9 cellular contexts compared by ENCODE assay signal in the genomic region with DNA sequence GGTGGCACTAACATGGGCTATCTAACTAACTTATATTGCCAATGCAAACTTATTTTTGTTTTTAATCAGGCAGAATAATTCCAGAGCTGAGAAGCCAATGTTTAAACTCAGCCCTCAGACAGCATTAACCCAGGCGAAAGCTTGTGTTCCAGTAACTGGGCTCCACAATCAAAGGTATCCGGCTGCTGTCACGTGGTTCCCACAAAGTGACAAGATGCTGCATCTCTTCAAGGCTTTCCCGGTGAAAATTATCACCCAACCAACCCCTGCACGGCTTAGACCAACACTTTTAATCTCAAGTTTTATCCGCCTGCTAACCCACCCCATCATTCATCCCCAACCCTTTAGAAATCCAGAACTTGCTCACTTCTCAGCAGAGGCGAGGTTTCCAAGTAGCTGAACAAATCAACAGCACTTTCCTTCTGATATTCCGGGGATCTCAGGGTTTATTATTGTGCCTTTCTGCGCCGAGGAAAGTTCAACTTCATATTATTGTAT. TPM values are rescaled to one million over a fixed set of nuclear protein-coding genes. Genes with fewer than 3 reads are reported as not detected.
A peak's percentile ranks its signal among the peaks of the same experiment; 100 is the strongest.
DNase-seq lines count a peak whose midpoint lies in the region; TF ChIP-seq lines count a peak whose summit lies in the region.
"Had no signal": no experiment of that assay in that cellular context is flagged by ENCODE, and none has a peak within 500 bp of the region (broad histone marks: within the 10 kb centered on the region; RNA-seq: fewer than 3 reads in every experiment).

No MANE protein-coding gene starts in this region.

- H3K36me3 ChIP-seq in esophagus muscularis mucosa: no peaks in the 10 kb centered on the region

- H3K4me1 ChIP-seq in esophagus muscularis mucosa: peaks cover 21 to 42% (median 39%) of the 10 kb centered on the region in 4 donors

- DNase-seq in NCI-H446 (lab: John Stamatoyannopoulos, UW) (peak; percentile 31 to 59), NCI-H446 treated with DMSO at 0.1 percent for 48 hours (lab: John Stamatoyannopoulos, UW) (no peak), NCI-H345 treated with DMSO at 0.1 percent for 48 hours (lab: John Stamatoyannopoulos, UW; ENCODE audit: unreplicated experiment) (peak; percentile 68), ecto neural progenitor cell (ENCODE audit: low spot score) (peak; percentile 53), occipital lobe (lab: John Stamatoyannopoulos, UW) (peak; percentile 26), SKM-1 treated with dmso at 0.1 percent for 144 hours (lab: John Stamatoyannopoulos, UW; ENCODE audit: unreplicated experiment) (no peak), cardiac septum (ENCODE audit: low spot score) (no peak), esophagus muscularis mucosa (ENCODE audit: extremely low spot score) (no peak)
- DNase-seq: NCI-H226 had no signal

- H3K4me3 ChIP-seq in esophagus muscularis mucosa: peak overlapping the region in 1 of 4 donors; percentile 6

- H3K27me3 ChIP-seq in esophagus muscularis mucosa: peaks cover 0 to 55% (median 26%) of the 10 kb centered on the region in 4 donors

- H3K9me3 ChIP-seq in esophagus muscularis mucosa: no peaks in the 10 kb centered on the region

- TF ChIP-seq POLR2A in esophagus muscularis mucosa (IDR thresholded peaks at IDR 0.05; ENCODE audit: low read depth): no peak

- no peak for TF ChIP-seq CTCF in esophagus muscularis mucosa (IDR thresholded peaks at IDR 0.05)

- WGBS in esophagus muscularis mucosa: 30% methylated on average over 10 of the region's 10 CpGs

- H3K27ac ChIP-seq in esophagus muscularis mucosa (replicated peaks in 1 of 4): no peak overlapping the region

- intact Hi-C loops in cardiac septum (cut with DNase I) (no loop called here), esophagus muscularis mucosa (cut with DNase I) (no loop called here)

- TF ChIP-seq EP300 in esophagus muscularis mucosa (IDR thresholded peaks at IDR 0.05): no peak

RNA-seq across cellular contexts. Expression of a gene that starts 58.7 kb away (rescaled TPM):
- 1.4 TPM for total RNA-seq in occipital lobe
- total RNA-seq in cardiac septum: not detected
- total RNA-seq in esophagus muscularis mucosa: not detected

RNA-seq across cellular contexts. Expression of a gene that starts 59.1 kb away (rescaled TPM):
- total RNA-seq in occipital lobe (116 TPM), cardiac septum (0.51 TPM), esophagus muscularis mucosa (10 to 100 TPM; 19.1 to 41.5 (median 29.7) TPM)

Comparison
In these comparisons a context has a peak if more than half of its experiments do, and no peak if none do; other contexts are left out.
1. DNase-seq: peak in NCI-H446 (2 of 2), NCI-H345 treated with DMSO at 0.1 percent for 48 hours (single experiment), ecto neural progenitor cell (single experiment) and occipital lobe (single experiment); none in NCI-H446 treated with DMSO at 0.1 percent for 48 hours (single experiment), SKM-1 treated with dmso at 0.1 percent for 144 hours (single experiment), cardiac septum (single experiment) and esophagus muscularis mucosa (single experiment).
2. RNA of a gene that starts 59.1 kb away (total RNA-seq): 116 TPM in occipital lobe (single experiment) and 19.1 to 41.5 TPM in esophagus muscularis mucosa; 0.51 TPM in cardiac septum (single experiment); every median in the first group is over 10 times any median in the second.